In genomic region chr17:76727745-76728456, GRCh38 we compare ENCODE assay signal across 8 cellular contexts. TPM values are rescaled to one million over a fixed set of nuclear protein-coding genes. Genes with fewer than 3 reads are reported as not detected.
DNase-seq lines count a peak whose midpoint lies in the region; ATAC-seq and TF ChIP-seq lines count a peak whose summit lies in the region.

No MANE protein-coding gene starts in this region.

- peak overlapping the region; percentile 37 for H2AK5ac ChIP-seq in mesenchymal stem cell (ENCODE audit: low read length, severe bottlenecking)

- H3K27ac Mint-ChIP-seq in CD8-positive, alpha-beta T cell: peak overlapping the region; percentile 99

- H4K8ac ChIP-seq in mesenchymal stem cell (ENCODE audit: low read length): no peak overlapping the region

- peaks cover 51% of the 10 kb centered on the region for H3K4me1 ChIP-seq in CD8-positive, alpha-beta T cell (ENCODE audit: insufficient read depth, low read length)
- peaks cover 69% of the 10 kb centered on the region for H3K4me1 ChIP-seq in body of pancreas
- H3K4me1 ChIP-seq in mesenchymal stem cell (ENCODE audit: control insufficient read depth, insufficient read depth, low read depth, low read length): peaks cover 16% of the 10 kb centered on the region
- peaks cover 70% of the 10 kb centered on the region for H3K4me1 ChIP-seq in vagina

- H2BK15ac ChIP-seq in mesenchymal stem cell (ENCODE audit: low read depth, poor library complexity, severe bottlenecking): no peak overlapping the region

- H2BK5ac ChIP-seq in mesenchymal stem cell (ENCODE audit: low read depth, low read length, poor library complexity, severe bottlenecking): no peak overlapping the region

- H3K18ac ChIP-seq in mesenchymal stem cell (ENCODE audit: low read depth in 1 of 2, low read length in 2 of 2): peak overlapping the region in 1 of 2 experiments; percentile 46

- peaks cover 13% of the 10 kb centered on the region for H3K36me3 ChIP-seq in CD8-positive, alpha-beta T cell (ENCODE audit: insufficient read depth, low read length)
- H3K36me3 ChIP-seq in body of pancreas (replicated peaks in 1 of 2; ENCODE audit: insufficient read depth in 1 of 2, low read depth in 2 of 2) (peaks cover 0 to 14% of the 10 kb centered on the region in 2 donors), mesenchymal stem cell (ENCODE audit: control insufficient read depth in 1 of 2, insufficient read depth in 2 of 2, low read depth in 1 of 2, low read length in 2 of 2) (peaks cover 19 to 53% of the 10 kb centered on the region in 2 experiments), vagina (peaks cover 0 to 49% of the 10 kb centered on the region in 2 donors)

- no peaks in the 10 kb centered on the region for H3K27me3 Mint-ChIP-seq in CD8-positive, alpha-beta T cell (ENCODE audit: low read depth)

- no peaks in the 10 kb centered on the region for H3K9me3 ChIP-seq in CD8-positive, alpha-beta T cell (ENCODE audit: low read length)
- no peaks in the 10 kb centered on the region for H3K9me3 ChIP-seq in body of pancreas
- no peaks in the 10 kb centered on the region for H3K9me3 ChIP-seq in mesenchymal stem cell (ENCODE audit: control insufficient read depth, low read length)
- no peaks in the 10 kb centered on the region for H3K9me3 ChIP-seq in vagina

- peak overlapping the region; percentile 99 for H3K27ac ChIP-seq in CD8-positive, alpha-beta T cell (ENCODE audit: low read depth, low read length)
- peak overlapping the region; percentile 96 to 100 (median 100) for H3K27ac ChIP-seq in body of pancreas
- peak overlapping the region; percentile 99 for H3K27ac ChIP-seq in mesenchymal stem cell (ENCODE audit: low read length, poor library complexity, severe bottlenecking)
- H3K27ac ChIP-seq in vagina: peak overlapping the region; percentile 99

- H3K4me1 Mint-ChIP-seq in CD8-positive, alpha-beta T cell (ENCODE audit: low read depth): peaks cover 60% of the 10 kb centered on the region

- no peak overlapping the region for H4K91ac ChIP-seq in mesenchymal stem cell (ENCODE audit: low read length)

- no peak overlapping the region for H3K23ac ChIP-seq in mesenchymal stem cell (ENCODE audit: low read length in 2 of 2)

- no peak overlapping the region for H2BK120ac ChIP-seq in mesenchymal stem cell (ENCODE audit: low read depth, low read length)

- peak overlapping the region; percentile 94 for H3K9ac ChIP-seq in mesenchymal stem cell (ENCODE audit: low read length)

- CTCF ChIA-PET in CD8-positive, alpha-beta T cell (lab: Charles Lee): interaction anchor here (0.9 to 7.1 kb wide), 7 partner anchors 8 to 374 kb away, joined by 3 to 74 read pairs (median 3); partner anchors contain the start of genes PRPSAP1 and SRSF2

- ATAC-seq in CD8-positive, alpha-beta T cell: no peak
- ATAC-seq in body of pancreas (no peak), HG02852 (IDR thresholded peaks at IDR 0.05; ENCODE audit: unreplicated experiment) (no peak), HG03521 (IDR thresholded peaks at IDR 0.05; ENCODE audit: unreplicated experiment) (no peak)

- DNase-seq in CD8-positive, alpha-beta T cell: peak in 2 of 7 experiments; percentile 25 to 40
- no peak for DNase-seq in LNCaP clone FGC (ENCODE audit: low read depth)
- DNase-seq in body of pancreas: peak in 2 of 4 donors; percentile 17 to 21
- DNase-seq in mesenchymal stem cell: peak; percentile 68
- DNase-seq in vagina (ENCODE audit: extremely low spot score in 2 of 2): no peak
- DNase-seq in COLO668 (lab: John Stamatoyannopoulos, UW; ENCODE audit: unreplicated experiment): no peak

- no peaks in the 10 kb centered on the region for H3K9me3 Mint-ChIP-seq in CD8-positive, alpha-beta T cell

- WGBS in body of pancreas, 2 donors: 58 to 64% methylated on average over 18 of the region's 18 CpGs
- WGBS in mesenchymal stem cell: 85% methylated on average over 16 of the region's 18 CpGs

- H3K4me3 Mint-ChIP-seq in CD8-positive, alpha-beta T cell: peak overlapping the region; percentile 99

- intact Hi-C loops in CD8-positive, alpha-beta T cell (cut with DNase I, micrococcal nuclease): loop anchor here (1.0 to 5.0 kb wide), 5 partner anchors 89 to 943 kb away; partner anchors contain the start of genes ACOX1 (in 1 of the 2), TEN1 (in 1 of the 2) and UNK (in 1 of the 2)
- intact Hi-C loops in body of pancreas (cut with DNase I): no loop called here
- intact Hi-C loops in vagina (cut with DNase I): no loop called here

- H2BK12ac ChIP-seq in mesenchymal stem cell (ENCODE audit: low read length in 2 of 2): peak overlapping the region in 1 of 2 experiments; percentile 42

- POLR2A ChIA-PET in CD8-positive, alpha-beta T cell (lab: Charles Lee): interaction anchor here (0.6 to 5.8 kb wide), 6 partner anchors 9 to 751 kb away, joined by 3 to 80 read pairs (median 6); partner anchors contain the start of genes MFSD11 and SRSF2

- H2AFZ ChIP-seq in mesenchymal stem cell (ENCODE audit: low read depth, low read length): no peak overlapping the region

- H3K4me2 ChIP-seq in mesenchymal stem cell (ENCODE audit: low read length, poor library complexity, severe bottlenecking): peak overlapping the region; percentile 89

- no peak for TF ChIP-seq CTCF in CD8-positive, alpha-beta T cell (IDR thresholded peaks at IDR 0.05)
- TF ChIP-seq CTCF in LNCaP clone FGC (IDR thresholded peaks at IDR 0.05; ENCODE audit: control insufficient read depth, extremely low read depth, insufficient read depth) (no peak), body of pancreas (IDR thresholded peaks at IDR 0.05) (no peak), vagina (IDR thresholded peaks at IDR 0.05) (no peak)

- TF ChIP-seq POLR2A in body of pancreas (IDR thresholded peaks at IDR 0.05): no peak
- no peak for TF ChIP-seq POLR2A in vagina (IDR thresholded peaks at IDR 0.05)

- peak overlapping the region; percentile 66 for H3K4me3 ChIP-seq in CD8-positive, alpha-beta T cell (ENCODE audit: low read depth, low read length)
- H3K4me3 ChIP-seq in LNCaP clone FGC (ENCODE audit: low read depth, low read length) (peak overlapping the region; percentile 93), body of pancreas (peak overlapping the region; percentile 78 to 90), mesenchymal stem cell (ENCODE audit: insufficient read depth in 1 of 2, low read depth in 1 of 2, low read length in 2 of 2) (peak overlapping the region; percentile 11 to 97), vagina (peak overlapping the region; percentile 80 to 95)

- H3K27me3 ChIP-seq in CD8-positive, alpha-beta T cell (ENCODE audit: insufficient read depth, low read length): no peaks in the 10 kb centered on the region
- H3K27me3 ChIP-seq in body of pancreas (no peaks in the 10 kb centered on the region), mesenchymal stem cell (ENCODE audit: control insufficient read depth in 1 of 2, insufficient read depth in 1 of 2, low read length in 2 of 2) (no peaks in the 10 kb centered on the region), vagina (no peaks in the 10 kb centered on the region)

- H3K14ac ChIP-seq in mesenchymal stem cell (ENCODE audit: low read length in 2 of 2): no peak overlapping the region

- peaks cover 2% of the 10 kb centered on the region for H3K79me1 ChIP-seq in mesenchymal stem cell (replicated peaks; ENCODE audit: low read length, poor library complexity, severe bottlenecking)

- peaks cover 68% of the 10 kb centered on the region for H3K36me3 Mint-ChIP-seq in CD8-positive, alpha-beta T cell

- H3K4ac ChIP-seq in mesenchymal stem cell (ENCODE audit: low read depth in 1 of 2, low read length in 2 of 2): no peak overlapping the region

RNA-seq across cellular contexts. Expression of gene METTL23, which starts 1.3 kb away (rescaled TPM):
- total RNA-seq in CD8-positive, alpha-beta T cell: 10 to 100 TPM; 40.3 to 43.1 TPM
- total RNA-seq in body of pancreas (10 to 100 TPM; 25.9 to 44.2 TPM), vagina (20.9 TPM)
- polyA plus RNA-seq in mesenchymal stem cell (2013, experiment 1 of 2): 35.5 TPM
- 38.7 TPM for polyA plus RNA-seq in mesenchymal stem cell (2013, experiment 2 of 2)

RNA-seq across cellular contexts. Expression of gene JMJD6, which starts 1.5 kb away (rescaled TPM):
- total RNA-seq in CD8-positive, alpha-beta T cell: 100 to 1,000 TPM; 316 to 336 TPM
- total RNA-seq in body of pancreas: 10 to 100 TPM; 15.2 to 20.0 TPM
- polyA plus RNA-seq in mesenchymal stem cell (2013, experiment 1 of 2): 23.3 TPM
- 24.1 TPM for polyA plus RNA-seq in mesenchymal stem cell (2013, experiment 2 of 2)
- total RNA-seq in vagina: 28.0 TPM

RNA-seq across cellular contexts. Expression of gene SRSF2, which starts 9.2 kb away (rescaled TPM):
- total RNA-seq in CD8-positive, alpha-beta T cell: 100 to 1,000 TPM; 621 to 637 TPM
- total RNA-seq in body of pancreas: 100 to 1,000 TPM; 258 to 301 TPM
- polyA plus RNA-seq in mesenchymal stem cell (2013, experiment 1 of 2): 127 TPM
- 137 TPM for polyA plus RNA-seq in mesenchymal stem cell (2013, experiment 2 of 2)
- 413 TPM for total RNA-seq in vagina

RNA-seq across cellular contexts. Expression of gene MFSD11, which starts 10.0 kb away (rescaled TPM):
- 10 to 100 TPM; 28.6 to 34.4 TPM for total RNA-seq in CD8-positive, alpha-beta T cell
- total RNA-seq in body of pancreas (10 to 100 TPM in 1 of 2 donors, 1 to 10 TPM in 1; 7.6 to 16.6 TPM), vagina (24.1 TPM)
- polyA plus RNA-seq in mesenchymal stem cell (2013, experiment 1 of 2): 24.6 TPM
- polyA plus RNA-seq in mesenchymal stem cell (2013, experiment 2 of 2): 23.7 TPM

RNA-seq across cellular contexts. Expression of gene MXRA7, which starts 17.1 kb away (rescaled TPM):
- 10 to 100 TPM; 23.9 to 27.8 TPM for total RNA-seq in CD8-positive, alpha-beta T cell
- total RNA-seq in body of pancreas: 10 to 100 TPM; 71.9 to 87.4 TPM
- polyA plus RNA-seq in mesenchymal stem cell (2013, experiment 1 of 2): 167 TPM
- polyA plus RNA-seq in mesenchymal stem cell (2013, experiment 2 of 2): 173 TPM
- 114 TPM for total RNA-seq in vagina

Comparison
In these comparisons a context has a peak if more than half of its experiments do, and no peak if none do; other contexts are left out.
1. RNA of gene JMJD6, which starts 1.5 kb away (total RNA-seq): 316 to 336 TPM in CD8-positive, alpha-beta T cell; 28.0 TPM in vagina (single experiment) and 15.2 to 20.0 TPM in body of pancreas; every median in the first group is over 10 times any median in the second.
2. intact Hi-C loops: an anchor here in CD8-positive, alpha-beta T cell (1.0 to 5.0 kb wide); none called in body of pancreas and vagina.
3. Peak in every context shown above with its lines, with median percentiles within 50 percentile points of each other: H3K27ac ChIP-seq and H3K4me3 ChIP-seq.